ENCODE assay signal across 16 cellular contexts in genomic region chr1:8751984-8752383, GRCh38.
"Had no signal": no experiment of that assay in that cellular context is flagged by ENCODE, and none has a peak within 500 bp of the region (broad histone marks: within the 10 kb centered on the region; RNA-seq: fewer than 3 reads in every experiment).

No MANE protein-coding gene starts in this region.

- H3K27ac Mint-ChIP-seq: stimulated activated memory B cell treated with anti-CD40 and anti-IgM and Interleukin-4, amounts not matched to agents 10 μg/mL and 1 μg/mL and 100 μg/mL, for 72 hours had no signal

- H3K4me3 Mint-ChIP-seq: central memory CD8-positive, alpha-beta T cell; naive B cell; stimulated activated memory B cell treated with anti-CD40 and anti-IgM and Interleukin-4, amounts not matched to agents 10 μg/mL and 1 μg/mL and 100 μg/mL, for 72 hours had no signal

- H3K36me3 Mint-ChIP-seq: naive B cell had no signal

- DNase-seq: activated CD8-positive, alpha-beta memory T cell treated with anti-CD3 and anti-CD28 coated beads for 24 hours; activated gamma-delta T cell; amygdala; body of pancreas; cortex of kidney; effector CD4-positive, alpha-beta T cell; hippocampal formation; naive B cell; posterior cingulate gyrus; SIG-M5; stimulated activated CD4-positive, alpha-beta T cell treated with anti-CD3 and anti-CD28 coated beads, Interleukin-2, amount 100 ng/mL, for 48 hours; tibial artery had no signal

- H3K9me3 Mint-ChIP-seq: central memory CD8-positive, alpha-beta T cell; naive B cell; stimulated activated memory B cell treated with anti-CD40 and anti-IgM and Interleukin-4, amounts not matched to agents 10 μg/mL and 1 μg/mL and 100 μg/mL, for 72 hours had no signal

- H3K27ac ChIP-seq: body of pancreas, esophagus muscularis mucosa, tibial artery had no signal

- ATAC-seq: body of pancreas; left lobe of liver; stimulated activated memory B cell treated with anti-CD40 and anti-IgM and Interleukin-4, amounts not matched to agents 10 μg/mL and 1 μg/mL and 100 μg/mL, for 72 hours had no signal

- H3K27me3 ChIP-seq: body of pancreas, esophagus muscularis mucosa, tibial artery had no signal

- H3K9me3 ChIP-seq: body of pancreas, esophagus muscularis mucosa, tibial artery had no signal

- H3K27me3 Mint-ChIP-seq: central memory CD8-positive, alpha-beta T cell; naive B cell; stimulated activated memory B cell treated with anti-CD40 and anti-IgM and Interleukin-4, amounts not matched to agents 10 μg/mL and 1 μg/mL and 100 μg/mL, for 72 hours had no signal
